In the genomic region with DNA sequence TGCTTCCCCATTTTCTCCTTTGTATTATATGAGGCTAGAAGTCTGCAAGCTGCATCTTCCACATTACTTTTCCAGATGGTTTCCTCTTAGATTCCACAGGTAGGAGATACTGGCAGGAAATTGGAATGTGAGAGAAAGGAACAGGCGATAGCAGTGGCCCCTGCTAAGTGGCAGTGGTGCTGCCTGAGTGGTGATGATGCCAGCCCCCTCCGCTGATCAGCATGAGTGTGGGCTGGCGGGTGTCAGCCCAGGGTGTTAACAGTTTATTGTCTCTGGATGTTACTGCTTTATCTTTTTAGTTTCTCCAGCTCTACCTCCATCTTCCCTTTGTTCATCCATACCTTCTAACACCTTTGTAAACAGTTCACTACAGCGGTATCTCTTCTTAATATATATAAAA, we compare ENCODE assay signal across 36 cellular contexts. TPM values are rescaled to one million over a fixed set of nuclear protein-coding genes. Genes with fewer than 3 reads are reported as not detected.
"Had no signal": no experiment of that assay in that cellular context is flagged by ENCODE, and none has a peak within 500 bp of the region (broad histone marks: within the 10 kb centered on the region; RNA-seq: fewer than 3 reads in every experiment).

No MANE protein-coding gene starts in this region.

- H3K4me3 ChIP-seq: ascending aorta, body of pancreas, breast epithelium had no signal

- H3K27ac Mint-ChIP-seq: activated B cell treated with CpG ODN at 0.5 μM for 24 hours; activated CD4-positive, alpha-beta memory T cell treated with anti-CD3 and anti-CD28 coated beads for 36 hours; activated CD4-positive, alpha-beta T cell treated with anti-CD3 and anti-CD28 coated beads, Interleukin-2, amount 10 ng/mL, durations not matched to agents 24 days and 14 days; activated CD8-positive, alpha-beta memory T cell treated with anti-CD3 and anti-CD28 coated beads, Interleukin-2, amount 10 ng/mL, durations not matched to agents 7 days and 5 days; activated CD8-positive, alpha-beta T cell treated with anti-CD3 and anti-CD28 coated beads for 36 hours; activated naive CD4-positive, alpha-beta T cell treated with anti-CD3 and anti-CD28 coated beads, Interleukin-2, amount 10 ng/mL, durations not matched to agents 7 days and 5 days; activated naive CD4-positive, alpha-beta T cell treated with anti-CD3 and anti-CD28 coated beads, Interleukin-2, amount 50 U/mL, for 24 hours; activated naive CD8-positive, alpha-beta T cell; activated naive CD8-positive, alpha-beta T cell treated with anti-CD3 and anti-CD28 coated beads, Interleukin-2, amount 10 ng/mL, durations not matched to agents 7 days and 5 days; activated naive CD8-positive, alpha-beta T cell treated with anti-CD3 and anti-CD28 coated beads, Interleukin-2, amount 50 U/mL, for 24 hours; activated T-cell treated with anti-CD3 and anti-CD28 coated beads, Interleukin-2, amount 50 U/mL, for 24 hours; activated T-helper 2 cell treated with anti-CD3 and anti-CD28 coated beads, Interferon-gamma antibody, Interleukin-2, Interleukin-4, amounts not matched to agents 10 μg/mL and 5 μg/mL and 100 μg/mL, durations not matched to agents 14 hours and 24 hours and 36 hours; T-helper 1 cell treated with Interleukin-12 subunit alpha and Interleukin-12 subunit beta and Interleukin-4 antibody, amounts not matched to agents 30 μg/mL and 1 μg/mL, for 36 hours; T-helper 2 cell treated with Interferon-gamma antibody and Interleukin-4, amounts not matched to agents 5 μg/mL and 100 μg/mL, for 36 hours had no signal

- H3K9me3 Mint-ChIP-seq: activated B cell treated with CpG ODN at 0.5 μM for 24 hours; activated CD4-positive, alpha-beta memory T cell treated with anti-CD3 and anti-CD28 coated beads for 36 hours; activated CD4-positive, alpha-beta T cell treated with anti-CD3 and anti-CD28 coated beads, Interleukin-2, amount 10 ng/mL, durations not matched to agents 24 days and 14 days; activated CD8-positive, alpha-beta T cell treated with anti-CD3 and anti-CD28 coated beads for 36 hours; activated naive CD4-positive, alpha-beta T cell treated with anti-CD3 and anti-CD28 coated beads, Interleukin-2, amount 10 ng/mL, durations not matched to agents 7 days and 5 days; activated naive CD4-positive, alpha-beta T cell treated with anti-CD3 and anti-CD28 coated beads, Interleukin-2, amount 50 U/mL, for 24 hours; activated naive CD8-positive, alpha-beta T cell treated with anti-CD3 and anti-CD28 coated beads, Interleukin-2, amount 10 ng/mL, durations not matched to agents 7 days and 5 days; activated naive CD8-positive, alpha-beta T cell treated with anti-CD3 and anti-CD28 coated beads, Interleukin-2, amount 50 U/mL, for 24 hours; activated T-cell treated with anti-CD3 and anti-CD28 coated beads, Interleukin-2, amount 50 U/mL, for 24 hours; activated T-helper 2 cell treated with anti-CD3 and anti-CD28 coated beads, Interferon-gamma antibody, Interleukin-2, Interleukin-4, amounts not matched to agents 10 μg/mL and 5 μg/mL and 100 μg/mL, durations not matched to agents 14 hours and 24 hours and 36 hours; T-helper 1 cell treated with Interleukin-12 subunit alpha and Interleukin-12 subunit beta and Interleukin-4 antibody, amounts not matched to agents 30 μg/mL and 1 μg/mL, for 36 hours; T-helper 2 cell treated with Interferon-gamma antibody and Interleukin-4, amounts not matched to agents 5 μg/mL and 100 μg/mL, for 36 hours had no signal

- H3K36me3 ChIP-seq: ascending aorta, brain microvascular endothelial cell, breast epithelium had no signal

- FAIRE-seq: TTC549 had no signal

- H3K36me3 Mint-ChIP-seq: activated CD4-positive, alpha-beta memory T cell treated with anti-CD3 and anti-CD28 coated beads for 36 hours; activated CD8-positive, alpha-beta memory T cell treated with anti-CD3 and anti-CD28 coated beads, Interleukin-2, amount 10 ng/mL, durations not matched to agents 7 days and 5 days; activated naive CD4-positive, alpha-beta T cell treated with anti-CD3 and anti-CD28 coated beads, Interleukin-2, amount 10 ng/mL, durations not matched to agents 7 days and 5 days; activated naive CD4-positive, alpha-beta T cell treated with anti-CD3 and anti-CD28 coated beads, Interleukin-2, amount 50 U/mL, for 24 hours; activated naive CD8-positive, alpha-beta T cell; activated naive CD8-positive, alpha-beta T cell treated with anti-CD3 and anti-CD28 coated beads, Interleukin-2, amount 10 ng/mL, durations not matched to agents 7 days and 5 days had no signal

- H3K27ac ChIP-seq: ascending aorta, brain microvascular endothelial cell, breast epithelium, VCaP had no signal

- H3K27me3 ChIP-seq: ascending aorta, body of pancreas, brain microvascular endothelial cell, breast epithelium had no signal

- H3K4me1 ChIP-seq: breast epithelium had no signal

- H3K4me1 Mint-ChIP-seq: activated B cell treated with CpG ODN at 0.5 μM for 24 hours; activated CD4-positive, alpha-beta T cell treated with anti-CD3 and anti-CD28 coated beads, Interleukin-2, amount 10 ng/mL, durations not matched to agents 24 days and 14 days; activated CD8-positive, alpha-beta memory T cell treated with anti-CD3 and anti-CD28 coated beads, Interleukin-2, amount 10 ng/mL, durations not matched to agents 7 days and 5 days; activated naive CD4-positive, alpha-beta T cell treated with anti-CD3 and anti-CD28 coated beads, Interleukin-2, amount 10 ng/mL, durations not matched to agents 7 days and 5 days; activated naive CD4-positive, alpha-beta T cell treated with anti-CD3 and anti-CD28 coated beads, Interleukin-2, amount 50 U/mL, for 24 hours; activated naive CD8-positive, alpha-beta T cell treated with anti-CD3 and anti-CD28 coated beads, Interleukin-2, amount 10 ng/mL, durations not matched to agents 7 days and 5 days; activated naive CD8-positive, alpha-beta T cell treated with anti-CD3 and anti-CD28 coated beads, Interleukin-2, amount 50 U/mL, for 24 hours had no signal

- H3K9me3 ChIP-seq: ascending aorta, body of pancreas, breast epithelium had no signal

- DNase-seq: activated B cell treated with CpG ODN at 0.5 μM for 24 hours; activated CD4-positive, alpha-beta memory T cell treated with anti-CD3 and anti-CD28 coated beads for 36 hours; activated CD4-positive, alpha-beta T cell treated with anti-CD3 and anti-CD28 coated beads for 4 hours; activated CD4-positive, alpha-beta T cell treated with anti-CD3 and anti-CD28 coated beads, Interleukin-2, amount 10 ng/mL, durations not matched to agents 24 days and 14 days; activated CD4-positive, alpha-beta T cell treated with anti-CD3 and anti-CD28 coated beads, Interleukin-2, amount 50 U/mL, for 1 hour; activated CD4-positive, alpha-beta T cell treated with anti-CD3 and anti-CD28 coated beads, Interleukin-2, amount 50 U/mL, for 4 hours; activated CD4-positive, CD25-positive, alpha-beta regulatory T cell treated with anti-CD3 and anti-CD28 coated beads, Interleukin-2, amount 50 U/mL, for 72 hours; activated CD8-positive, alpha-beta memory T cell treated with anti-CD3 and anti-CD28 coated beads, Interleukin-2, amount 10 ng/mL, durations not matched to agents 7 days and 5 days; activated CD8-positive, alpha-beta memory T cell treated with anti-CD3 and anti-CD28 coated beads, Interleukin-2, amount 50 U/mL, for 48 hours; activated CD8-positive, alpha-beta T cell treated with anti-CD3 and anti-CD28 coated beads for 36 hours; activated effector memory CD4-positive, alpha-beta T cell treated with Interleukin-2 at 50 U/mL for 16 hours; activated gamma-delta T cell; activated naive CD4-positive, alpha-beta T cell treated with anti-CD3 and anti-CD28 coated beads, Interleukin-2, amount 10 ng/mL, durations not matched to agents 7 days and 5 days; activated naive CD4-positive, alpha-beta T cell treated with Interleukin-2 at 50 U/mL for 16 hours; activated naive CD8-positive, alpha-beta T cell treated with anti-CD3 and anti-CD28 coated beads, Interleukin-2, amount 10 ng/mL, durations not matched to agents 7 days and 5 days; activated naive CD8-positive, alpha-beta T cell treated with anti-CD3 and anti-CD28 coated beads, Interleukin-2, amount 50 U/mL, for 24 hours; activated T-cell treated with anti-CD3 and anti-CD28 coated beads, Interleukin-2, amount 50 U/mL, for 24 hours; activated T-cell treated with anti-CD3 and anti-CD28 coated beads, Interleukin-2, amount 50 U/mL, for 48 hours; amygdala; anterior cingulate cortex; body of pancreas; brain microvascular endothelial cell; central memory CD4-positive, alpha-beta T cell; SW 1271; T-helper 1 cell; T-helper 2 cell; T-helper 9 cell had no signal

- ATAC-seq: activated CD8-positive, alpha-beta memory T cell treated with anti-CD3 and anti-CD28 coated beads, Interleukin-2, amount 10 ng/mL, durations not matched to agents 7 days and 5 days; activated CD8-positive, alpha-beta T cell treated with anti-CD3 and anti-CD28 coated beads for 36 hours; activated naive CD8-positive, alpha-beta T cell treated with anti-CD3 and anti-CD28 coated beads, Interleukin-2, amount 50 U/mL, for 24 hours; body of pancreas had no signal

- H3K4me3 Mint-ChIP-seq: activated B cell treated with CpG ODN at 0.5 μM for 24 hours; activated CD4-positive, alpha-beta memory T cell treated with anti-CD3 and anti-CD28 coated beads for 36 hours; activated CD4-positive, alpha-beta T cell treated with anti-CD3 and anti-CD28 coated beads, Interleukin-2, amount 10 ng/mL, durations not matched to agents 24 days and 14 days; activated CD8-positive, alpha-beta memory T cell treated with anti-CD3 and anti-CD28 coated beads, Interleukin-2, amount 10 ng/mL, durations not matched to agents 7 days and 5 days; activated CD8-positive, alpha-beta T cell treated with anti-CD3 and anti-CD28 coated beads for 36 hours; activated naive CD4-positive, alpha-beta T cell treated with anti-CD3 and anti-CD28 coated beads, Interleukin-2, amount 10 ng/mL, durations not matched to agents 7 days and 5 days; activated naive CD4-positive, alpha-beta T cell treated with anti-CD3 and anti-CD28 coated beads, Interleukin-2, amount 50 U/mL, for 24 hours; activated naive CD8-positive, alpha-beta T cell; activated naive CD8-positive, alpha-beta T cell treated with anti-CD3 and anti-CD28 coated beads, Interleukin-2, amount 10 ng/mL, durations not matched to agents 7 days and 5 days; activated naive CD8-positive, alpha-beta T cell treated with anti-CD3 and anti-CD28 coated beads, Interleukin-2, amount 50 U/mL, for 24 hours; activated T-cell treated with anti-CD3 and anti-CD28 coated beads, Interleukin-2, amount 50 U/mL, for 24 hours; T-helper 1 cell treated with Interleukin-12 subunit alpha and Interleukin-12 subunit beta and Interleukin-4 antibody, amounts not matched to agents 30 μg/mL and 1 μg/mL, for 36 hours; T-helper 2 cell treated with Interferon-gamma antibody and Interleukin-4, amounts not matched to agents 5 μg/mL and 100 μg/mL, for 36 hours had no signal

RNA-seq across cellular contexts. Expression of a gene that starts 13.2 kb away (rescaled TPM):
- total RNA-seq: activated B cell treated with CpG ODN at 0.5 μM for 24 hours; activated CD4-positive, alpha-beta memory T cell treated with anti-CD3 and anti-CD28 coated beads for 36 hours had no signal
